24 cellular contexts compared by ENCODE assay signal in the genomic region with DNA sequence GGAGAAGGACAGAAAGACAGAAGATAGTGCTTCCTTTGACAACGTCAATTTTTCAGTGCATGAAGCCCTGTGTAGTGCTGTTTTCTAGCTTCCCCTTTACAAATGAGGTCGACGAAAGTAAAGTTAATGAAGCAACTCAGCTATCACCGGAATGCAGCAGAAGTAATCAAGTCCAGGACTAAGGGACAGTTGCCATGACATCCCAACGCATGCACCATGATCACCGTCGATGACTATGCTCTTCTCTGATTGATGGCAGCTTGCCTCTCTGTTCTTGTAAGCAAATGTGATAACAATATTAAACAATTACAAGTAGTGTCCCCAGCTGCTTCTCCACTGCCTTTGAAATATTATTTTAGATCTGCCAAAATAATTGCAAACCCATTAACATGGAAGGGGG.
DNase-seq lines count a peak whose midpoint lies in the region; ATAC-seq, FAIRE-seq and TF ChIP-seq lines count a peak whose summit lies in the region.
"Had no signal": no experiment of that assay in that cellular context is flagged by ENCODE, and none has a peak within 500 bp of the region (broad histone marks: within the 10 kb centered on the region; RNA-seq: fewer than 3 reads in every experiment).

No MANE protein-coding gene starts in this region.

- no peak overlapping the region for H3K4me3 ChIP-seq in epithelial cell of proximal tubule (ENCODE audit: low read depth, low read length)
- H3K4me3 ChIP-seq: BLaER1 treated with 17β-estradiol and CSF1 and Interleukin-3, amounts not matched to agents 10 nM and 100 nM; GM23338; SK-N-MC had no signal

- no peaks in the 10 kb centered on the region for H3K4me1 Mint-ChIP-seq in activated T-cell treated with anti-CD3 and anti-CD28 coated beads, Interleukin-2, amount 50 U/mL, for 72 hours (ENCODE audit: low read depth)

- no peak for ATAC-seq in GM18873 (IDR thresholded peaks at IDR 0.05; ENCODE audit: low FRiP score, unreplicated experiment)
- ATAC-seq in activated T-cell treated with anti-CD3 and anti-CD28 coated beads, Interleukin-2, amount 50 U/mL, for 72 hours (replicated peaks in 1 of 2) = no peak
- ATAC-seq: GM23338 had no signal

- H3K36me3 Mint-ChIP-seq in activated T-cell treated with anti-CD3 and anti-CD28 coated beads, Interleukin-2, amount 50 U/mL, for 72 hours (ENCODE audit: insufficient read depth in 2 of 2) = no peaks in the 10 kb centered on the region

- H3K27ac Mint-ChIP-seq in activated T-cell treated with anti-CD3 and anti-CD28 coated beads, Interleukin-2, amount 50 U/mL, for 72 hours = no peak overlapping the region
- H3K27ac Mint-ChIP-seq: GM23338 had no signal

- peak; percentile 28 for DNase-seq in AG20443 (ENCODE audit: low spot score)
- peak; percentile 13 for DNase-seq in epithelial cell of proximal tubule (ENCODE audit: low read depth)
- peak; percentile 55 for DNase-seq in kidney glomerular epithelial cell (lab: John Stamatoyannopoulos, UW)
- DNase-seq in urothelium cell line (ENCODE audit: low spot score) = no peak
- no peak for DNase-seq in activated CD4-positive, alpha-beta T cell treated with anti-CD3 and anti-CD28 coated beads, Interleukin-2, amount 50 U/mL, for 48 hours
- DNase-seq in activated T-cell treated with anti-CD3 and anti-CD28 coated beads, Interleukin-2, amount 50 U/mL, for 72 hours = no peak
- DNase-seq: DMS79; HCEC 1CT; NCI-H1105; NCI-H146; NCI-H2029; NCI-H345; NCI-H524; NCI-H774; NK-92 treated with Interleukin-12 subunit alpha and Interleukin-12 subunit beta, amount 100 ng/mL, for 24 hours; SHP77 treated with DMSO at 0.1 percent for 48 hours; SW 1271 had no signal

- no peak overlapping the region for H3K4me3 Mint-ChIP-seq in activated T-cell treated with anti-CD3 and anti-CD28 coated beads, Interleukin-2, amount 50 U/mL, for 72 hours
- H3K4me3 Mint-ChIP-seq: GM23338 had no signal

- H3K9me3 Mint-ChIP-seq in activated T-cell treated with anti-CD3 and anti-CD28 coated beads, Interleukin-2, amount 50 U/mL, for 72 hours = no peaks in the 10 kb centered on the region
- H3K9me3 Mint-ChIP-seq: GM23338 had no signal

- TF ChIP-seq CTCF in epithelial cell of proximal tubule (conservative IDR thresholded peaks at IDR 0.05; ENCODE audit: low read depth, low read length) = no peak

- peak; percentile 13 for FAIRE-seq in urothelium cell line (lab: Jason Lieb, UNC)
- FAIRE-seq: A204.1, GM12891, HTR-8/SVneo had no signal

- no peaks in the 10 kb centered on the region for H3K27me3 Mint-ChIP-seq in activated T-cell treated with anti-CD3 and anti-CD28 coated beads, Interleukin-2, amount 50 U/mL, for 72 hours (ENCODE audit: low read depth)

Comparison
In these comparisons a context has a peak if more than half of its experiments do, and no peak if none do; other contexts are left out.
1. DNase-seq: peak in AG20443 (single experiment), epithelial cell of proximal tubule (single experiment) and kidney glomerular epithelial cell (single experiment); none in urothelium cell line (single experiment), activated CD4-positive, alpha-beta T cell treated with anti-CD3 and anti-CD28 coated beads, Interleukin-2, amount 50 U/mL, for 48 hours (0 of 2) and activated T-cell treated with anti-CD3 and anti-CD28 coated beads, Interleukin-2, amount 50 U/mL, for 72 hours (0 of 2).